ENCODE assay signal across 13 cellular contexts in genomic region chr2:48131503-48132293, GRCh38.
A peak's percentile ranks its signal among the peaks of the same experiment; 100 is the strongest.
DNase-seq lines count a peak whose midpoint lies in the region; ATAC-seq, FAIRE-seq and TF ChIP-seq lines count a peak whose summit lies in the region.
"Had no signal": no experiment of that assay in that cellular context is flagged by ENCODE, and none has a peak within 500 bp of the region (broad histone marks: within the 10 kb centered on the region; RNA-seq: fewer than 3 reads in every experiment).

No MANE protein-coding gene starts in this region.

- intact Hi-C loops in activated CD4-positive, alpha-beta memory T cell treated with anti-CD3 and anti-CD28 coated beads for 36 hours (cut with micrococcal nuclease), result no loop called here

- peaks cover 6% of the 10 kb centered on the region for H3K27me3 Mint-ChIP-seq in HFFc6 (ENCODE audit: insufficient read depth)
- H3K27me3 Mint-ChIP-seq in activated CD4-positive, alpha-beta memory T cell treated with anti-CD3 and anti-CD28 coated beads for 36 hours, result no peaks in the 10 kb centered on the region
- H3K27me3 Mint-ChIP-seq: activated CD4-positive, alpha-beta T cell treated with anti-CD3 and anti-CD28 coated beads for 36 hours had no signal

- FAIRE-seq in GM12892 (lab: Jason Lieb, UNC), result no peak

- POLR2A ChIA-PET in activated CD4-positive, alpha-beta memory T cell treated with anti-CD3 and anti-CD28 coated beads for 36 hours (lab: Charles Lee), result no interaction called here

- DNase-seq in AG09319 (ENCODE audit: extremely low read depth, low read depth) (peak; percentile 2), HFFc6 (peak; percentile 40), astrocyte of the spinal cord (ENCODE audit: low read depth, low spot score) (peak; percentile 64), hepatic stellate cell (ENCODE audit: low spot score) (peak; percentile 22), GM12892 (ENCODE audit: insufficient read length) (no peak), activated gamma-delta T cell (lab: John Stamatoyannopoulos, UW) (no peak)
- no peak for DNase-seq in activated CD4-positive, alpha-beta memory T cell treated with anti-CD3 and anti-CD28 coated beads for 36 hours
- DNase-seq: activated CD4-positive, alpha-beta T cell treated with anti-CD3 and anti-CD28 coated beads for 36 hours; NCI-H1105; stimulated activated CD4-positive, alpha-beta T cell treated with anti-CD3 and anti-CD28 coated beads, Interleukin-4, amount 100 ng/mL, for 24 hours had no signal

- H3K4me1 Mint-ChIP-seq in HFFc6 (ENCODE audit: low read depth), result no peaks in the 10 kb centered on the region; the same call in 1 of the 2 replicates
- peaks cover 4% of the 10 kb centered on the region for H3K4me1 Mint-ChIP-seq in activated CD4-positive, alpha-beta memory T cell treated with anti-CD3 and anti-CD28 coated beads for 36 hours (ENCODE audit: low read depth)
- H3K4me1 Mint-ChIP-seq: neural progenitor cell had no signal

- in situ Hi-C loops in astrocyte of the spinal cord (cut with HindIII; ENCODE audit: low sequenced_read_pairs), result no loop called here

- TF ChIP-seq POLR2A in GM12892 (IDR thresholded peaks at IDR 0.05; ENCODE audit: low read depth, low read length), result no peak

- no peak overlapping the region for H3K4me3 Mint-ChIP-seq in HFFc6
- no peak overlapping the region for H3K4me3 Mint-ChIP-seq in activated CD4-positive, alpha-beta memory T cell treated with anti-CD3 and anti-CD28 coated beads for 36 hours
- H3K4me3 Mint-ChIP-seq: activated CD4-positive, alpha-beta T cell treated with anti-CD3 and anti-CD28 coated beads for 36 hours; neural progenitor cell had no signal

- H3K36me3 Mint-ChIP-seq in HFFc6 (ENCODE audit: low read depth), result no peaks in the 10 kb centered on the region
- H3K36me3 Mint-ChIP-seq in activated CD4-positive, alpha-beta memory T cell treated with anti-CD3 and anti-CD28 coated beads for 36 hours, result peaks cover 2% of the 10 kb centered on the region

- no peak overlapping the region for H3K27ac Mint-ChIP-seq in HFFc6
- no peak overlapping the region for H3K27ac Mint-ChIP-seq in activated CD4-positive, alpha-beta memory T cell treated with anti-CD3 and anti-CD28 coated beads for 36 hours
- H3K27ac Mint-ChIP-seq: activated CD4-positive, alpha-beta T cell treated with anti-CD3 and anti-CD28 coated beads for 36 hours; neural progenitor cell had no signal

- CTCF ChIA-PET in activated CD4-positive, alpha-beta memory T cell treated with anti-CD3 and anti-CD28 coated beads for 36 hours (lab: Charles Lee), result no interaction called here

- no peak for TF ChIP-seq CTCF in AG09319 (IDR thresholded peaks at IDR 0.05; ENCODE audit: low read depth, low read length)
- TF ChIP-seq CTCF in HFFc6 (IDR thresholded peaks at IDR 0.05), result no peak
- TF ChIP-seq CTCF in astrocyte of the spinal cord (IDR thresholded peaks at IDR 0.05; ENCODE audit: low read depth, low read length), result no peak

- H3K4me3 ChIP-seq in astrocyte of the spinal cord (ENCODE audit: low read depth, low read length), result no peak overlapping the region
- H3K4me3 ChIP-seq: neural progenitor cell, thoracic aorta had no signal

- ATAC-seq in HG03139 (IDR thresholded peaks at IDR 0.05; ENCODE audit: unreplicated experiment), result no peak
- ATAC-seq: activated CD4-positive, alpha-beta T cell treated with anti-CD3 and anti-CD28 coated beads for 36 hours had no signal

- H3K9me3 Mint-ChIP-seq in HFFc6, result no peaks in the 10 kb centered on the region
- peaks cover 3% of the 10 kb centered on the region for H3K9me3 Mint-ChIP-seq in activated CD4-positive, alpha-beta memory T cell treated with anti-CD3 and anti-CD28 coated beads for 36 hours

Comparison
In these comparisons a context has a peak if more than half of its experiments do, and no peak if none do; other contexts are left out.
1. DNase-seq: peak in AG09319 (single experiment), HFFc6 (single experiment), astrocyte of the spinal cord (single experiment) and hepatic stellate cell (single experiment); none in activated CD4-positive, alpha-beta memory T cell treated with anti-CD3 and anti-CD28 coated beads for 36 hours (single experiment), GM12892 (single experiment) and activated gamma-delta T cell (single experiment).